In the genomic region with DNA sequence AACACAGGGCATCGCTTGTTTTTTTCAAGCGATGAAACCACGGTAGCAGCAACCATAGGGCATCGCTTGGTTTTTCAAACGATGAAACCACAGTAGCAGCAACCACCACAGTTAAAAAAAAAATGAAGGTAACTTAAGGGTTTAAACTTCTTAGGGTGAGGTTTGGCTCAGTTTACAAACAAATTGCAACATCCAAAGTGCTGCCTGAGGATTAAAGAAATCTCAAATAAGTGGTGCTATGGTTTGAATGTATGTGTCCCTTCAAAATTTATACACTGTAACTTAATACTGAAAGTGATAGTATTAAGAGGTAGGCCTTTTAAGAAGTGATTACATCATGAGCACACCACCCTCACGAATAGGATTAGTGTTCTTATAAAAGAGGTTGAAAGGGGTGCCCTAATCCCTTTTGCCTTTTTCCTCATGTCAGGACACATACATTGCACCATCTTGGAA, we compare ENCODE assay signal across 16 cellular contexts. TPM values are rescaled to one million over a fixed set of nuclear protein-coding genes. Genes with fewer than 3 reads are reported as not detected.
DNase-seq lines count a peak whose midpoint lies in the region; ATAC-seq, FAIRE-seq and TF ChIP-seq lines count a peak whose summit lies in the region.
"Had no signal": no experiment of that assay in that cellular context is flagged by ENCODE, and none has a peak within 500 bp of the region (broad histone marks: within the 10 kb centered on the region; RNA-seq: fewer than 3 reads in every experiment).

No MANE protein-coding gene starts in this region.

- POLR2A ChIA-PET in CD8-positive, alpha-beta T cell (lab: Charles Lee), result interaction anchor here (1.4 kb wide), 1 partner anchor 8 kb away, joined by 5 read pairs; no protein-coding TSS in a partner anchor
- POLR2A ChIA-PET in T-cell (lab: Charles Lee), result interaction anchor here in 1 of 2 donors (1.0 kb wide), 1 partner anchor 295 kb away, joined by 3 read pairs; no protein-coding TSS in a partner anchor

- no peaks in the 10 kb centered on the region for H3K36me3 ChIP-seq in CD8-positive, alpha-beta T cell (ENCODE audit: insufficient read depth, low read length)
- no peaks in the 10 kb centered on the region for H3K36me3 ChIP-seq in GM23338 (ENCODE audit: insufficient read depth)
- H3K36me3 ChIP-seq: BE2C, left lung had no signal

- CTCF ChIA-PET in CD8-positive, alpha-beta T cell (lab: Charles Lee), result interaction anchor here (1.0 kb wide), 1 partner anchor 11 kb away, joined by 3 read pairs; no protein-coding TSS in a partner anchor
- CTCF ChIA-PET in T-cell (lab: Charles Lee), result no interaction called here

- no peak overlapping the region for H2AFZ ChIP-seq in GM23338

- peak overlapping the region; percentile 5 for H3K4me3 ChIP-seq in CD8-positive, alpha-beta T cell (ENCODE audit: low read depth, low read length)
- H3K4me3 ChIP-seq in GM23338, result no peak overlapping the region
- H3K4me3 ChIP-seq: K562, left lung had no signal

- no peaks in the 10 kb centered on the region for H3K9me3 Mint-ChIP-seq in CD8-positive, alpha-beta T cell
- H3K9me3 Mint-ChIP-seq in GM23338 (no peaks in the 10 kb centered on the region; the same call in 2 of the 3 replicates), T-cell (peaks cover 0 to 4% (median 0%) of the 10 kb centered on the region in 3 donors)

- no peak for DNase-seq in CD8-positive, alpha-beta T cell
- DNase-seq in GM23338 (ENCODE audit: low spot score), result no peak
- DNase-seq in T-cell, result peak in 8 of 34 experiments; percentile 20 to 53 (median 28)
- DNase-seq in GM03348 (ENCODE audit: low spot score), result no peak
- DNase-seq in HTR-8/SVneo (ENCODE audit: insufficient read length, low spot score), result no peak
- DNase-seq: BE2C; dermis blood vessel endothelial cell; DMS79 treated with DMSO at 0.1 percent for 48 hours; left lung; NCI-H1436 treated with DMSO at 0.1 percent for 48 hours; stimulated activated CD4-positive, alpha-beta T cell treated with anti-CD3 and anti-CD28 coated beads, Interleukin-2, amount 100 ng/mL, for 24 hours; T-helper 9 cell had no signal

- peak overlapping the region; percentile 49 for H3K27ac ChIP-seq in CD8-positive, alpha-beta T cell (ENCODE audit: low read depth, low read length)
- no peak overlapping the region for H3K27ac ChIP-seq in GM23338 (ENCODE audit: low read depth)

- H3K27me3 ChIP-seq in CD8-positive, alpha-beta T cell (ENCODE audit: insufficient read depth, low read length), result no peaks in the 10 kb centered on the region
- H3K27me3 ChIP-seq in GM23338 (ENCODE audit: insufficient read depth), result no peaks in the 10 kb centered on the region
- H3K27me3 ChIP-seq: BE2C, left lung had no signal

- H3F3A ChIP-seq in GM23338 (replicated peaks; ENCODE audit: low read depth), result no peaks in the 10 kb centered on the region

- no peaks in the 10 kb centered on the region for H3K79me2 ChIP-seq in GM23338 (replicated peaks; ENCODE audit: insufficient read depth)

- no peaks in the 10 kb centered on the region for H4K20me1 ChIP-seq in GM23338 (replicated peaks; ENCODE audit: insufficient read depth)

- no peak overlapping the region for H3K4me2 ChIP-seq in GM23338

- peaks cover 78% of the 10 kb centered on the region for H3K4me1 ChIP-seq in CD8-positive, alpha-beta T cell (ENCODE audit: insufficient read depth, low read length)
- no peaks in the 10 kb centered on the region for H3K4me1 ChIP-seq in GM23338 (ENCODE audit: insufficient read depth)
- H3K4me1 ChIP-seq: BE2C had no signal

- FAIRE-seq in HTR-8/SVneo (lab: Jason Lieb, UNC), result no peak
- FAIRE-seq: astrocyte, K562 had no signal

- H3K9me3 ChIP-seq in CD8-positive, alpha-beta T cell (ENCODE audit: low read length), result no peaks in the 10 kb centered on the region
- H3K9me3 ChIP-seq: BE2C, left lung had no signal

- 0 out of 2 replicates have a peak, but pooled peaks cover 5% of the 10 kb centered on the region for H3K9me2 ChIP-seq in GM23338 (ENCODE audit: insufficient read depth)

- intact Hi-C loops in CD8-positive, alpha-beta T cell (cut with DNase I, micrococcal nuclease), result loop anchor here in 1 of 2 experiments (1.0 to 10.0 kb wide), 5 partner anchors 8 to 336 kb away; no protein-coding TSS in a partner anchor

- H3K27ac Mint-ChIP-seq in CD8-positive, alpha-beta T cell, result peak overlapping the region; percentile 95
- H3K27ac Mint-ChIP-seq in GM23338, result 0 out of 2 replicates have a peak overlapping the region, but pooled peaks have one; percentile 6
- peak overlapping the region; percentile 96 to 99 for H3K27ac Mint-ChIP-seq in T-cell

- ATAC-seq in CD8-positive, alpha-beta T cell, result peak; percentile 58
- ATAC-seq in GM23338 (no peak), T-cell (replicated peaks in 1 of 4) (peak; percentile 70 to 75 (median 72)), esophagus mucosa (peak; percentile 58), GM21825 (IDR thresholded peaks at IDR 0.05; ENCODE audit: unreplicated experiment) (no peak)
- ATAC-seq: K562, left lung had no signal

- no peak for TF ChIP-seq CTCF in CD8-positive, alpha-beta T cell (IDR thresholded peaks at IDR 0.05)
- TF ChIP-seq CTCF in GM23338 (conservative IDR thresholded peaks at IDR 0.05; ENCODE audit: low read depth in 2 of 2), result no peak

- peak overlapping the region; percentile 63 for H3K4me3 Mint-ChIP-seq in CD8-positive, alpha-beta T cell
- H3K4me3 Mint-ChIP-seq in GM23338 (no peak overlapping the region), T-cell (peak overlapping the region; percentile 3 to 55 (median 43))

- peaks cover 2% of the 10 kb centered on the region for H3K36me3 Mint-ChIP-seq in CD8-positive, alpha-beta T cell
- H3K36me3 Mint-ChIP-seq in GM23338 (ENCODE audit: low read depth) (no peaks in the 10 kb centered on the region), T-cell (no peaks in the 10 kb centered on the region)

- no peaks in the 10 kb centered on the region for H3K27me3 Mint-ChIP-seq in CD8-positive, alpha-beta T cell (ENCODE audit: low read depth)
- H3K27me3 Mint-ChIP-seq in GM23338 (ENCODE audit: insufficient read depth, low read depth, poor library complexity), result no peaks in the 10 kb centered on the region
- H3K27me3 Mint-ChIP-seq in T-cell, result no peaks in the 10 kb centered on the region

- peaks cover 86% of the 10 kb centered on the region for H3K4me1 Mint-ChIP-seq in CD8-positive, alpha-beta T cell (ENCODE audit: low read depth)
- H3K4me1 Mint-ChIP-seq in GM23338 (no peaks in the 10 kb centered on the region), T-cell (peaks cover 86 to 87% (median 86%) of the 10 kb centered on the region in 3 donors)

TF ChIP-seq in GM23338, 12 proteins besides CTCF, POLR2A, EP300 and RAD21 (continues in another document):
- TF ChIP-seq ZNF331 (CRISPR knock-in tag; IDR thresholded peaks at IDR 0.05; ENCODE audit: low read depth), result no peak
- TF ChIP-seq CREB1 (CRISPR knock-in tag; IDR thresholded peaks at IDR 0.05; ENCODE audit: low read depth), result no peak
- TF ChIP-seq, protein P1, sequence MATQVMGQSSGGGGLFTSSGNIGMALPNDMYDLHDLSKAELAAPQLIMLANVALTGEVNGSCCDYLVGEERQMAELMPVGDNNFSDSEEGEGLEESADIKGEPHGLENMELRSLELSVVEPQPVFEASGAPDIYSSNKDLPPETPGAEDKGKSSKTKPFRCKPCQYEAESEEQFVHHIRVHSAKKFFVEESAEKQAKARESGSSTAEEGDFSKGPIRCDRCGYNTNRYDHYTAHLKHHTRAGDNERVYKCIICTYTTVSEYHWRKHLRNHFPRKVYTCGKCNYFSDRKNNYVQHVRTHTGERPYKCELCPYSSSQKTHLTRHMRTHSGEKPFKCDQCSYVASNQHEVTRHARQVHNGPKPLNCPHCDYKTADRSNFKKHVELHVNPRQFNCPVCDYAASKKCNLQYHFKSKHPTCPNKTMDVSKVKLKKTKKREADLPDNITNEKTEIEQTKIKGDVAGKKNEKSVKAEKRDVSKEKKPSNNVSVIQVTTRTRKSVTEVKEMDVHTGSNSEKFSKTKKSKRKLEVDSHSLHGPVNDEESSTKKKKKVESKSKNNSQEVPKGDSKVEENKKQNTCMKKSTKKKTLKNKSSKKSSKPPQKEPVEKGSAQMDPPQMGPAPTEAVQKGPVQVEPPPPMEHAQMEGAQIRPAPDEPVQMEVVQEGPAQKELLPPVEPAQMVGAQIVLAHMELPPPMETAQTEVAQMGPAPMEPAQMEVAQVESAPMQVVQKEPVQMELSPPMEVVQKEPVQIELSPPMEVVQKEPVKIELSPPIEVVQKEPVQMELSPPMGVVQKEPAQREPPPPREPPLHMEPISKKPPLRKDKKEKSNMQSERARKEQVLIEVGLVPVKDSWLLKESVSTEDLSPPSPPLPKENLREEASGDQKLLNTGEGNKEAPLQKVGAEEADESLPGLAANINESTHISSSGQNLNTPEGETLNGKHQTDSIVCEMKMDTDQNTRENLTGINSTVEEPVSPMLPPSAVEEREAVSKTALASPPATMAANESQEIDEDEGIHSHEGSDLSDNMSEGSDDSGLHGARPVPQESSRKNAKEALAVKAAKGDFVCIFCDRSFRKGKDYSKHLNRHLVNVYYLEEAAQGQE (IDR thresholded peaks at IDR 0.05; ENCODE audit: unreplicated experiment), result no peak
- TF ChIP-seq ZNF114 (CRISPR knock-in tag; IDR thresholded peaks at IDR 0.05), result no peak

RNA-seq across cellular contexts. Expression of a gene that starts 6.4 kb away (rescaled TPM):
- 100 to 1,000 TPM; 114 to 125 TPM for total RNA-seq in CD8-positive, alpha-beta T cell
- total RNA-seq in GM23338 (2014; rRNA removed; shearing (Covaris generic)), result not detected in 2 replicates
- polyA plus RNA-seq in GM23338 (2016; fragmentation: Nextera tagmentation; extraction: Ambion mirVana), result not detected in 2 replicates
- total RNA-seq in T-cell, result 100 to 1,000 TPM in 4 of 5 donors, 10 to 100 TPM in 1; 46.8 to 165 (median 116) TPM
- 1.2 TPM for total RNA-seq in esophagus mucosa

Comparison
In these comparisons a context has a peak if more than half of its experiments do, and no peak if none do; other contexts are left out.
1. ATAC-seq: peak in CD8-positive, alpha-beta T cell (single experiment), T-cell (4 of 4) and esophagus mucosa (single experiment); none in GM23338 (single experiment) and GM21825 (single experiment).
2. H3K27ac Mint-ChIP-seq: peak in every context shown above with its lines; median percentile 98 in T-cell; 95 in CD8-positive, alpha-beta T cell; 6 in GM23338.
3. RNA of a gene that starts 6.4 kb away (total RNA-seq): 114 to 125 TPM in CD8-positive, alpha-beta T cell and 46.8 to 165 TPM in T-cell; 1.2 TPM in esophagus mucosa (single experiment) and not detected in GM23338; every median in the first group is over 10 times any median in the second.